ENCODE assay signal across 1 cellular context in the genomic region with DNA sequence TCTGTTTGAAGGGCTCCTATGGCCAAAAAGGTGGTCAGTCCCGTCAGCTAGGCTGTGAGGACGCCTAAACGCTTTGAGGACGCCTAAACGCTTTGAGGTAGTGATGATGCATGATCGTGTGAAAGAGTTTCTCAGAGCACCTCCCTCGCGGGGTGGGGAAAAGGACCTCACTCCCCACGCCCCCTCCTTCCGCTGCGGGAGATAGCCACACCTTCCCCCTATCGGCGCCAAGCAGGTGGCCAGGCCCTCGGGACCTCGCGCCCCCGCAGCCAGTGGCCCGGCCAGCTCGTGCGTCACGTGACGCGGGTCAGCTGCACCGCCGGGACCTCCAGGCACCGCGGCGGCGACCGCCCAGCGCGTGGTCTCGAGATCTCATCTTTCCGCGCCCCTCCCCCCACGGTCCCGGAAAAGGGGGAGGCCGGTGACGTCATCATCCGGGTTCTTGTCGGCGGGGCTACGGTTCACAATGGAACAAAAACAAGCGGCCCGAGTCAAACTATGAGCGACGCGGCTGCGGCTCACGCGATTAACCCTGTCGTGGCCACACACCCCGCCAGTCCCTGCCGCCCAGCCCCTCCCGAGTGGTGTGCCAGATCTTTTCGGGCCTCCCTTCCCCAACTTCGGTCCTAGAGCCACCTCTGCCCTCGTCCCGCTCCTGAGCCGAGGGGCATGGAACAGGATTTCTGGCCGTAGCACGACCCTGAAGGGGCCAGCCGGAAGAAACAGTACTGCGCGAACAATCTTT.
TF ChIP-seq lines count a peak whose summit lies in the region.

No MANE protein-coding gene starts in this region.

TF ChIP-seq in K562, 482 proteins besides CTCF, POLR2A, EP300 and RAD21 (continued from another document):
- TF ChIP-seq SAP30 (IDR thresholded peaks at IDR 0.05; ENCODE audit: borderline replicate concordance, insufficient read depth, low read depth, low read length, poor library complexity, severe bottlenecking), result no peak
- no peak for TF ChIP-seq ZFP1 (CRISPR knock-in tag; IDR thresholded peaks at IDR 0.05)
- TF ChIP-seq HNRNPH1 (optimal IDR thresholded peaks at IDR 0.05; ENCODE audit: low read depth, low read length), result no peak
- TF ChIP-seq POLR2H (tag; IDR thresholded peaks at IDR 0.05; ENCODE audit: low read depth), result peak; percentile 72
- TF ChIP-seq, protein P1, sequence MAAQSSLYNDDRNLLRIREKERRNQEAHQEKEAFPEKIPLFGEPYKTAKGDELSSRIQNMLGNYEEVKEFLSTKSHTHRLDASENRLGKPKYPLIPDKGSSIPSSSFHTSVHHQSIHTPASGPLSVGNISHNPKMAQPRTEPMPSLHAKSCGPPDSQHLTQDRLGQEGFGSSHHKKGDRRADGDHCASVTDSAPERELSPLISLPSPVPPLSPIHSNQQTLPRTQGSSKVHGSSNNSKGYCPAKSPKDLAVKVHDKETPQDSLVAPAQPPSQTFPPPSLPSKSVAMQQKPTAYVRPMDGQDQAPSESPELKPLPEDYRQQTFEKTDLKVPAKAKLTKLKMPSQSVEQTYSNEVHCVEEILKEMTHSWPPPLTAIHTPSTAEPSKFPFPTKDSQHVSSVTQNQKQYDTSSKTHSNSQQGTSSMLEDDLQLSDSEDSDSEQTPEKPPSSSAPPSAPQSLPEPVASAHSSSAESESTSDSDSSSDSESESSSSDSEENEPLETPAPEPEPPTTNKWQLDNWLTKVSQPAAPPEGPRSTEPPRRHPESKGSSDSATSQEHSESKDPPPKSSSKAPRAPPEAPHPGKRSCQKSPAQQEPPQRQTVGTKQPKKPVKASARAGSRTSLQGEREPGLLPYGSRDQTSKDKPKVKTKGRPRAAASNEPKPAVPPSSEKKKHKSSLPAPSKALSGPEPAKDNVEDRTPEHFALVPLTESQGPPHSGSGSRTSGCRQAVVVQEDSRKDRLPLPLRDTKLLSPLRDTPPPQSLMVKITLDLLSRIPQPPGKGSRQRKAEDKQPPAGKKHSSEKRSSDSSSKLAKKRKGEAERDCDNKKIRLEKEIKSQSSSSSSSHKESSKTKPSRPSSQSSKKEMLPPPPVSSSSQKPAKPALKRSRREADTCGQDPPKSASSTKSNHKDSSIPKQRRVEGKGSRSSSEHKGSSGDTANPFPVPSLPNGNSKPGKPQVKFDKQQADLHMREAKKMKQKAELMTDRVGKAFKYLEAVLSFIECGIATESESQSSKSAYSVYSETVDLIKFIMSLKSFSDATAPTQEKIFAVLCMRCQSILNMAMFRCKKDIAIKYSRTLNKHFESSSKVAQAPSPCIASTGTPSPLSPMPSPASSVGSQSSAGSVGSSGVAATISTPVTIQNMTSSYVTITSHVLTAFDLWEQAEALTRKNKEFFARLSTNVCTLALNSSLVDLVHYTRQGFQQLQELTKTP (IDR thresholded peaks at IDR 0.05; ENCODE audit: low read depth in 1 of 2, partially characterized antibody in 2 of 2), result peak in 1 of 2 experiments; percentile 54
- peak; percentile 75 for TF ChIP-seq SMAD1 (IDR thresholded peaks at IDR 0.05; ENCODE audit: low read depth, low read length, partially characterized antibody)
- TF ChIP-seq FOXJ2 (tag; IDR thresholded peaks at IDR 0.05), result peak; percentile 94
- peak; percentile 100 for TF ChIP-seq BHLHE40 (IDR thresholded peaks at IDR 0.05; ENCODE audit: low read length)
- TF ChIP-seq CBX5 (IDR thresholded peaks at IDR 0.05; ENCODE audit: borderline replicate concordance, low read depth), result no peak
- peak; percentile 82 for TF ChIP-seq SUPT5H (IDR thresholded peaks at IDR 0.05)
- TF ChIP-seq SFPQ (IDR thresholded peaks at IDR 0.05; ENCODE audit: low read depth, low read length), result no peak
- no peak for TF ChIP-seq BRF1 (IDR thresholded peaks at IDR 0.05; ENCODE audit: borderline replicate concordance, extremely low read depth, insufficient read length)
- TF ChIP-seq ATF6 (CRISPR knock-in tag; IDR thresholded peaks at IDR 0.05), result no peak
- TF ChIP-seq NFATC3 (IDR thresholded peaks at IDR 0.05), result no peak
- TF ChIP-seq, protein P2, sequence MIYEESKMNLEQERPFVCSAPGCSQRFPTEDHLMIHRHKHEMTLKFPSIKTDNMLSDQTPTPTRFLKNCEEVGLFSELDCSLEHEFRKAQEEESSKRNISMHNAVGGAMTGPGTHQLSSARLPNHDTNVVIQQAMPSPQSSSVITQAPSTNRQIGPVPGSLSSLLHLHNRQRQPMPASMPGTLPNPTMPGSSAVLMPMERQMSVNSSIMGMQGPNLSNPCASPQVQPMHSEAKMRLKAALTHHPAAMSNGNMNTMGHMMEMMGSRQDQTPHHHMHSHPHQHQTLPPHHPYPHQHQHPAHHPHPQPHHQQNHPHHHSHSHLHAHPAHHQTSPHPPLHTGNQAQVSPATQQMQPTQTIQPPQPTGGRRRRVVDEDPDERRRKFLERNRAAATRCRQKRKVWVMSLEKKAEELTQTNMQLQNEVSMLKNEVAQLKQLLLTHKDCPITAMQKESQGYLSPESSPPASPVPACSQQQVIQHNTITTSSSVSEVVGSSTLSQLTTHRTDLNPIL (CRISPR knock-in tag; IDR thresholded peaks at IDR 0.05), result no peak
- TF ChIP-seq XRCC3 (IDR thresholded peaks at IDR 0.05), result no peak
- TF ChIP-seq HMGN3 (IDR thresholded peaks at IDR 0.05; ENCODE audit: borderline replicate concordance, extremely low read depth, insufficient read length, low read depth, low read length), result peak; percentile 100
- no peak for TF ChIP-seq XRCC4 (IDR thresholded peaks at IDR 0.05; ENCODE audit: extremely low read depth, insufficient read depth, insufficient read length)
- no peak for TF ChIP-seq DNMT1 (IDR thresholded peaks at IDR 0.05)
- no peak for TF ChIP-seq RBM22 (IDR thresholded peaks at IDR 0.05; ENCODE audit: low read depth, low read length, poor library complexity, severe bottlenecking)
- no peak for TF ChIP-seq DIDO1 (tag; IDR thresholded peaks at IDR 0.05; ENCODE audit: low read depth)
- TF ChIP-seq, protein P3, sequence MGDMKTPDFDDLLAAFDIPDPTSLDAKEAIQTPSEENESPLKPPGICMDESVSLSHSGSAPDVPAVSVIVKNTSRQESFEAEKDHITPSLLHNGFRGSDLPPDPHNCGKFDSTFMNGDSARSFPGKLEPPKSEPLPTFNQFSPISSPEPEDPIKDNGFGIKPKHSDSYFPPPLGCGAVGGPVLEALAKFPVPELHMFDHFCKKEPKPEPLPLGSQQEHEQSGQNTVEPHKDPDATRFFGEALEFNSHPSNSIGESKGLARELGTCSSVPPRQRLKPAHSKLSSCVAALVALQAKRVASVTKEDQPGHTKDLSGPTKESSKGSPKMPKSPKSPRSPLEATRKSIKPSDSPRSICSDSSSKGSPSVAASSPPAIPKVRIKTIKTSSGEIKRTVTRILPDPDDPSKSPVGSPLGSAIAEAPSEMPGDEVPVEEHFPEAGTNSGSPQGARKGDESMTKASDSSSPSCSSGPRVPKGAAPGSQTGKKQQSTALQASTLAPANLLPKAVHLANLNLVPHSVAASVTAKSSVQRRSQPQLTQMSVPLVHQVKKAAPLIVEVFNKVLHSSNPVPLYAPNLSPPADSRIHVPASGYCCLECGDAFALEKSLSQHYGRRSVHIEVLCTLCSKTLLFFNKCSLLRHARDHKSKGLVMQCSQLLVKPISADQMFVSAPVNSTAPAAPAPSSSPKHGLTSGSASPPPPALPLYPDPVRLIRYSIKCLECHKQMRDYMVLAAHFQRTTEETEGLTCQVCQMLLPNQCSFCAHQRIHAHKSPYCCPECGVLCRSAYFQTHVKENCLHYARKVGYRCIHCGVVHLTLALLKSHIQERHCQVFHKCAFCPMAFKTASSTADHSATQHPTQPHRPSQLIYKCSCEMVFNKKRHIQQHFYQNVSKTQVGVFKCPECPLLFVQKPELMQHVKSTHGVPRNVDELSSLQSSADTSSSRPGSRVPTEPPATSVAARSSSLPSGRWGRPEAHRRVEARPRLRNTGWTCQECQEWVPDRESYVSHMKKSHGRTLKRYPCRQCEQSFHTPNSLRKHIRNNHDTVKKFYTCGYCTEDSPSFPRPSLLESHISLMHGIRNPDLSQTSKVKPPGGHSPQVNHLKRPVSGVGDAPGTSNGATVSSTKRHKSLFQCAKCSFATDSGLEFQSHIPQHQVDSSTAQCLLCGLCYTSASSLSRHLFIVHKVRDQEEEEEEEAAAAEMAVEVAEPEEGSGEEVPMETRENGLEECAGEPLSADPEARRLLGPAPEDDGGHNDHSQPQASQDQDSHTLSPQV (IDR thresholded peaks at IDR 0.05), result no peak
- no peak for TF ChIP-seq HDAC8 (tag; IDR thresholded peaks at IDR 0.05)
- no peak for TF ChIP-seq OTX1 (CRISPR knock-in tag; IDR thresholded peaks at IDR 0.05)
- 0 out of 2 replicates have a peak, but pooled peaks have one; percentile 59 for TF ChIP-seq FOXK1 (CRISPR knock-in tag; IDR thresholded peaks at IDR 0.05; ENCODE audit: borderline replicate concordance)
- TF ChIP-seq ZNF655 (CRISPR knock-in tag; IDR thresholded peaks at IDR 0.05), result no peak
- TF ChIP-seq ERF (CRISPR knock-in tag; IDR thresholded peaks at IDR 0.05), result 0 out of 2 replicates have a peak, but pooled peaks have one; percentile 47
- TF ChIP-seq JUND (IDR thresholded peaks at IDR 0.05; ENCODE audit: borderline replicate concordance, low read depth, low read length), result peak; percentile 98
- peak; percentile 95 for TF ChIP-seq JUND (tag; IDR thresholded peaks at IDR 0.05; ENCODE audit: borderline replicate concordance, low read depth, low read length)
- no peak for TF ChIP-seq SIN3B (IDR thresholded peaks at IDR 0.05; ENCODE audit: low read depth)
- peak; percentile 92 for TF ChIP-seq ELF1 (tag; IDR thresholded peaks at IDR 0.05)
- no peak for TF ChIP-seq ZFPM2 (CRISPR knock-in tag; IDR thresholded peaks at IDR 0.05)
- peak; percentile 72 for TF ChIP-seq ARID4B (CRISPR knock-in tag; IDR thresholded peaks at IDR 0.05)
- peak; percentile 96 for TF ChIP-seq NBN (IDR thresholded peaks at IDR 0.05; ENCODE audit: low read depth)
- TF ChIP-seq ELF2 (CRISPR knock-in tag; IDR thresholded peaks at IDR 0.05), result no peak
- TF ChIP-seq MEIS2 (IDR thresholded peaks at IDR 0.05; ENCODE audit: partially characterized antibody), result peak; percentile 51
